In genomic region chr3:87792532-87793321, GRCh38 we compare ENCODE assay signal across 1 cellular context.
A peak's percentile ranks its signal among the peaks of the same experiment; 100 is the strongest.
TF ChIP-seq lines count a peak whose summit lies in the region.

Gene HTR1F (plus strand): TSS chr3:87792706.

TF ChIP-seq in HEK293, 187 proteins besides CTCF, POLR2A, EP300 and RAD21 (continued from another document):
- TF ChIP-seq ZFHX2 (tag by site-specific recombination; conservative IDR thresholded peaks at IDR 0.05) (peak; percentile 72), SP3 (tag by site-specific recombination; IDR thresholded peaks at IDR 0.05) (0 out of 2 replicates have a peak, but pooled peaks have one; percentile 21), ZBTB17 (tag by site-specific recombination; IDR thresholded peaks at IDR 0.05) (peak; percentile 35; the same call in 1 of the 2 replicates), ZNF112 (tag by site-specific recombination; IDR thresholded peaks at IDR 0.05) (no peak), ZNF645 (tag by site-specific recombination; IDR thresholded peaks at IDR 0.05) (no peak), PATZ1 (tag by site-specific recombination; IDR thresholded peaks at IDR 0.05) (peak; percentile 50; the same call in 1 of the 2 replicates), BCL11A (tag by site-specific recombination; IDR thresholded peaks at IDR 0.05; ENCODE audit: low read depth) (no peak), ZIC2 (tag by site-specific recombination; IDR thresholded peaks at IDR 0.05) (peak; percentile 28; the same call in 1 of the 2 replicates), GLIS2 (tag by site-specific recombination; IDR thresholded peaks at IDR 0.05) (peak; percentile 80; the same call in 1 of the 2 replicates), ZNF621 (tag by site-specific recombination; IDR thresholded peaks at IDR 0.05) (no peak), ZNF624 (tag by site-specific recombination; IDR thresholded peaks at IDR 0.05) (no peak), KLF8 (tag by site-specific recombination; IDR thresholded peaks at IDR 0.05) (peak; percentile 50; the same call in 1 of the 2 replicates), EGR2 (tag by site-specific recombination; IDR thresholded peaks at IDR 0.05; ENCODE audit: low read depth) (0 out of 2 replicates have a peak, but pooled peaks have one; percentile 4), ZNF670 (tag by site-specific recombination; IDR thresholded peaks at IDR 0.05; ENCODE audit: low read depth) (no peak), ZNF248 (tag by site-specific recombination; IDR thresholded peaks at IDR 0.05) (no peak), HIC1 (tag by site-specific recombination; IDR thresholded peaks at IDR 0.05) (0 out of 2 replicates have a peak, but pooled peaks have one; percentile 43), ZNF169 (tag by site-specific recombination; IDR thresholded peaks at IDR 0.05) (no peak), ZNF704 (tag by site-specific recombination; IDR thresholded peaks at IDR 0.05) (no peak), GLIS1 (tag by site-specific recombination; IDR thresholded peaks at IDR 0.05) (peak; percentile 70), PRDM1 (tag by site-specific recombination; IDR thresholded peaks at IDR 0.05) (peak; percentile 61; the same call in 1 of the 2 replicates), ZNF777 (tag by site-specific recombination; IDR thresholded peaks at IDR 0.05; ENCODE audit: borderline replicate concordance) (peak; percentile 45; the same call in 1 of the 2 replicates), ZBTB8A (tag by site-specific recombination; IDR thresholded peaks at IDR 0.05) (peak; percentile 56; the same call in 1 of the 2 replicates), KLF1 (tag by site-specific recombination; IDR thresholded peaks at IDR 0.05) (0 out of 2 replicates have a peak, but pooled peaks have one; percentile 12)
- TF ChIP-seq, protein P1, sequence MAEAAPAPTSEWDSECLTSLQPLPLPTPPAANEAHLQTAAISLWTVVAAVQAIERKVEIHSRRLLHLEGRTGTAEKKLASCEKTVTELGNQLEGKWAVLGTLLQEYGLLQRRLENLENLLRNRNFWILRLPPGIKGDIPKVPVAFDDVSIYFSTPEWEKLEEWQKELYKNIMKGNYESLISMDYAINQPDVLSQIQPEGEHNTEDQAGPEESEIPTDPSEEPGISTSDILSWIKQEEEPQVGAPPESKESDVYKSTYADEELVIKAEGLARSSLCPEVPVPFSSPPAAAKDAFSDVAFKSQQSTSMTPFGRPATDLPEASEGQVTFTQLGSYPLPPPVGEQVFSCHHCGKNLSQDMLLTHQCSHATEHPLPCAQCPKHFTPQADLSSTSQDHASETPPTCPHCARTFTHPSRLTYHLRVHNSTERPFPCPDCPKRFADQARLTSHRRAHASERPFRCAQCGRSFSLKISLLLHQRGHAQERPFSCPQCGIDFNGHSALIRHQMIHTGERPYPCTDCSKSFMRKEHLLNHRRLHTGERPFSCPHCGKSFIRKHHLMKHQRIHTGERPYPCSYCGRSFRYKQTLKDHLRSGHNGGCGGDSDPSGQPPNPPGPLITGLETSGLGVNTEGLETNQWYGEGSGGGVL (tag by site-specific recombination; IDR thresholded peaks at IDR 0.05): 0 out of 2 replicates have a peak, but pooled peaks have one; percentile 23
